24 cellular contexts compared by ENCODE assay signal in genomic region chr10:48365668-48366067, GRCh38. TPM values are rescaled to one million over a fixed set of nuclear protein-coding genes. Genes with fewer than 3 reads are reported as not detected.
A peak's percentile ranks its signal among the peaks of the same experiment; 100 is the strongest.
DNase-seq lines count a peak whose midpoint lies in the region; ATAC-seq and TF ChIP-seq lines count a peak whose summit lies in the region.
"Had no signal": no experiment of that assay in that cellular context is flagged by ENCODE, and none has a peak within 500 bp of the region (broad histone marks: within the 10 kb centered on the region; RNA-seq: fewer than 3 reads in every experiment).

No MANE protein-coding gene starts in this region.

- no peak for ATAC-seq in Right ventricle myocardium superior (ENCODE audit: poor library complexity)
- ATAC-seq: activated T-cell treated with anti-CD3 and anti-CD28 coated beads, Interleukin-2, amount 50 U/mL, for 4 hours; effector memory CD8-positive, alpha-beta T cell had no signal

- TF ChIP-seq CTCF in osteocyte (IDR thresholded peaks at IDR 0.05) = no peak

- peak overlapping the region; percentile 56 for H3K27ac Mint-ChIP-seq in osteocyte (ENCODE audit: unreplicated experiment)
- H3K27ac Mint-ChIP-seq: activated CD4-positive, alpha-beta T cell treated with anti-CD3 and anti-CD28 coated beads, Interleukin-2, amount 10 ng/mL, durations not matched to agents 24 days and 14 days; CD4-positive, alpha-beta T cell; effector memory CD8-positive, alpha-beta T cell; IgD-negative memory B cell had no signal

- no peaks in the 10 kb centered on the region for H3K9me3 Mint-ChIP-seq in osteocyte (ENCODE audit: unreplicated experiment)
- H3K9me3 Mint-ChIP-seq: activated CD4-positive, alpha-beta T cell treated with anti-CD3 and anti-CD28 coated beads, Interleukin-2, amount 10 ng/mL, durations not matched to agents 24 days and 14 days; activated T-cell treated with anti-CD3 and anti-CD28 coated beads, Interleukin-2, amount 50 U/mL, for 4 hours; CD4-positive, alpha-beta T cell; effector memory CD8-positive, alpha-beta T cell; IgD-negative memory B cell; neural crest cell had no signal

- H3K36me3 Mint-ChIP-seq in osteocyte (ENCODE audit: unreplicated experiment) = no peaks in the 10 kb centered on the region
- H3K36me3 Mint-ChIP-seq: IgD-negative memory B cell had no signal

- H3K27me3 Mint-ChIP-seq in osteocyte (ENCODE audit: unreplicated experiment) = no peaks in the 10 kb centered on the region
- H3K27me3 Mint-ChIP-seq: activated CD4-positive, alpha-beta T cell treated with anti-CD3 and anti-CD28 coated beads, Interleukin-2, amount 10 ng/mL, durations not matched to agents 24 days and 14 days; CD4-positive, alpha-beta T cell; effector memory CD8-positive, alpha-beta T cell; IgD-negative memory B cell had no signal

- intact Hi-C loops in Right ventricle myocardium superior (cut with DNase I) = loop anchor here (2.0 kb wide), 1 partner anchor 289 kb away; no protein-coding TSS in a partner anchor

- H3K4me3 Mint-ChIP-seq in osteocyte (ENCODE audit: unreplicated experiment) = peak overlapping the region; percentile 49
- H3K4me3 Mint-ChIP-seq: activated CD4-positive, alpha-beta T cell treated with anti-CD3 and anti-CD28 coated beads, Interleukin-2, amount 10 ng/mL, durations not matched to agents 24 days and 14 days; activated T-cell treated with anti-CD3 and anti-CD28 coated beads, Interleukin-2, amount 50 U/mL, for 4 hours; CD4-positive, alpha-beta T cell; effector memory CD8-positive, alpha-beta T cell; IgD-negative memory B cell; neural crest cell had no signal

- peaks cover 33% of the 10 kb centered on the region for H3K4me1 Mint-ChIP-seq in osteocyte (ENCODE audit: unreplicated experiment)

- DNase-seq in EH (ENCODE audit: low read depth) (peak; percentile 68), M059J (ENCODE audit: low read depth) (peak; percentile 34), dermis blood vessel endothelial cell (peak; percentile 34), osteocyte (ENCODE audit: extremely low spot score, unreplicated experiment) (no peak), HuH-7 (ENCODE audit: low spot score) (no peak), NCI-H2171 (lab: John Stamatoyannopoulos, UW) (no peak), AG08395 (ENCODE audit: low spot score) (no peak), Right ventricle myocardium superior (no peak)
- DNase-seq: activated CD4-positive, alpha-beta T cell treated with anti-CD3 and anti-CD28 coated beads, Interleukin-2, amount 10 ng/mL, durations not matched to agents 24 days and 14 days; activated naive CD4-positive, alpha-beta T cell treated with Interleukin-2 at 50 U/mL for 16 hours; activated T-cell treated with anti-CD3 and anti-CD28 coated beads, Interleukin-2, amount 50 U/mL, for 4 hours; amniotic stem cell; CD4-positive, alpha-beta T cell; colonic mucosa; effector memory CD8-positive, alpha-beta T cell; glutamatergic neuron; NCI-H226; SIG-M5; sigmoid colon; stimulated activated CD8-positive, alpha-beta memory T cell treated with anti-CD3 and anti-CD28 coated beads, Interleukin-4, amount 100 ng/mL, for 48 hours; stomach; trophoblast cell had no signal

RNA-seq across cellular contexts. Expression of gene MAPK8, which starts 59.2 kb away (rescaled TPM):
- 114 and 149 TPM in 2 replicates for total RNA-seq in M059J (2014; rRNA removed; shearing (Covaris generic))
- total RNA-seq in dermis blood vessel endothelial cell (81.3 and 104 TPM in 2 replicates), osteocyte (57.1 and 57.9 TPM in 2 replicates), Right ventricle myocardium superior (30.6 TPM)

Comparison
In these comparisons a context has a peak if more than half of its experiments do, and no peak if none do; other contexts are left out.
1. DNase-seq: peak in EH (single experiment), M059J (single experiment) and dermis blood vessel endothelial cell (single experiment); none in osteocyte (single experiment), HuH-7 (single experiment), NCI-H2171 (single experiment), AG08395 (single experiment) and Right ventricle myocardium superior (single experiment).